Comparison of ENCODE assay signal across 1 cellular context in genomic region chr11:9405721-9406120, GRCh38.
TF ChIP-seq lines count a peak whose summit lies in the region.

No MANE protein-coding gene starts in this region.

TF ChIP-seq in HCT116, 20 proteins besides CTCF, POLR2A, EP300 and RAD21:
- TF ChIP-seq ZFX (IDR thresholded peaks at IDR 0.05) (no peak), EZH2 (IDR thresholded peaks at IDR 0.05) (no peak), EZH2phosphoT487 (IDR thresholded peaks at IDR 0.05; ENCODE audit: borderline replicate concordance) (no peak), SIN3A (IDR thresholded peaks at IDR 0.05; ENCODE audit: low read depth) (no peak), CEBPB (IDR thresholded peaks at IDR 0.05; ENCODE audit: low read depth) (no peak), JUND (IDR thresholded peaks at IDR 0.05) (no peak), ZBTB33 (IDR thresholded peaks at IDR 0.05; ENCODE audit: extremely low read depth, insufficient replicate concordance, low read length) (no peak), FOSL1 (IDR thresholded peaks at IDR 0.05; ENCODE audit: low read depth) (no peak), ZNF274 (IDR thresholded peaks at IDR 0.05; ENCODE audit: low read depth, low read length) (no peak)
